8 cellular contexts compared by ENCODE assay signal in the genomic region with DNA sequence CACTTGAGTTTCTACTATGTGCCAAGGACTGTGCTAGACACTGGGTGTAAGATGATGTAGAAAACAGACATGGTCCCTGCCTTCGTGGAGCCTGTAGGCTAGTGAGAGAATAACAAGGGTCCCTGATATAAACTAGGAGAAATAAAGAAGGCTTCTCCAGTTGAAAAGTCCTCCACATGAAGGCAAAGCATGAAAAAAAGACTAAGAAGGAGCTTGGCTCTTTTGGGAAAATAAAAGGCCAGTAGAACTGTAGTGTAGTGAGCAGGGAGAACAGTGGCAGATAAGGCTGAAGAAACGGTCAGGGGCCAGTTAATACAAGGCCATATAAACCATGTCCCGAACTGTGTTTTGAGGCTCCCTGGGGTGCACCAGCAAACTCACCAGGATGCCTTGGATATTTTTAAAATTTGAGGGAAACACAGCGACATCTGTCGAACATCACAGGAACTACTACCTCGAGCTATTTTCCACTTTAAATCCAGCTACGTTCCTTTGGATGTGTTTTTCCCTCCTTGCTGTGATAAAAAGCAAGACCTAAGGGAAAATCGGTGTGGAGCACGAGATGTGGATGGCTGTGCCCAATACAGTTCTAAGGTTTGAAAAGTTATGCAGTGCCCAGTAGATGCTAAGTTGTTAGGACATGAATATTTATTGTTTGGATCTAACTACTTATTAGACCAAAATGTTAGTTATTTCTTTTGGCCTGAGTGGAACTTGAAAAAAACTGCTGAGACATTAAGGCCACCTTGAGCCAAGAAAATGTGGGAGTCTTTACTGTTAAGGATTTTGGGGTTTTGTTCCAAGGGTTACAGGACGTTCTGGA. TPM values are rescaled to one million over a fixed set of nuclear protein-coding genes. Genes with fewer than 3 reads are reported as not detected.
DNase-seq lines count a peak whose midpoint lies in the region; ATAC-seq and TF ChIP-seq lines count a peak whose summit lies in the region.

No MANE protein-coding gene starts in this region.

- H3K9me3 ChIP-seq in CD8-positive, alpha-beta memory T cell (ENCODE audit: low read length): no peaks in the 10 kb centered on the region
- H3K9me3 ChIP-seq in neutrophil: no peaks in the 10 kb centered on the region

- no peaks in the 10 kb centered on the region for H3K36me3 Mint-ChIP-seq in CD8-positive, alpha-beta memory T cell
- H3K36me3 Mint-ChIP-seq in activated T-helper 2 cell treated with anti-CD3 and anti-CD28 coated beads, Interferon-gamma antibody, Interleukin-2, Interleukin-4, amounts not matched to agents 10 μg/mL and 5 μg/mL and 100 μg/mL, durations not matched to agents 14 hours and 24 hours and 36 hours (ENCODE audit: low read depth): no peaks in the 10 kb centered on the region

- H3K27me3 Mint-ChIP-seq in CD8-positive, alpha-beta memory T cell: no peaks in the 10 kb centered on the region
- H3K27me3 Mint-ChIP-seq in activated T-helper 2 cell treated with anti-CD3 and anti-CD28 coated beads, Interferon-gamma antibody, Interleukin-2, Interleukin-4, amounts not matched to agents 10 μg/mL and 5 μg/mL and 100 μg/mL, durations not matched to agents 14 hours and 24 hours and 36 hours (ENCODE audit: low read depth): peaks cover 27% of the 10 kb centered on the region

- intact Hi-C loops in activated T-helper 2 cell treated with anti-CD3 and anti-CD28 coated beads, Interferon-gamma antibody, Interleukin-2, Interleukin-4, amounts not matched to agents 10 μg/mL and 5 μg/mL and 100 μg/mL, durations not matched to agents 14 hours and 24 hours and 36 hours (cut with micrococcal nuclease): loop anchor here (1.0 kb wide), 1 partner anchor 51 kb away; no protein-coding TSS in a partner anchor

- H3K27ac Mint-ChIP-seq in CD8-positive, alpha-beta memory T cell: peak overlapping the region in 1 of 8 donors; percentile 75
- no peak overlapping the region for H3K27ac Mint-ChIP-seq in activated T-helper 2 cell treated with anti-CD3 and anti-CD28 coated beads, Interferon-gamma antibody, Interleukin-2, Interleukin-4, amounts not matched to agents 10 μg/mL and 5 μg/mL and 100 μg/mL, durations not matched to agents 14 hours and 24 hours and 36 hours

- H3K4me3 ChIP-seq in CD8-positive, alpha-beta memory T cell (ENCODE audit: low read length): no peak overlapping the region
- H3K4me3 ChIP-seq in neutrophil (ENCODE audit: low read depth in 1 of 2, low read length in 1 of 2): no peak overlapping the region

- H3K4me1 Mint-ChIP-seq in CD8-positive, alpha-beta memory T cell: peaks cover 2 to 7% (median 5%) of the 10 kb centered on the region in 3 donors
- peaks cover 9% of the 10 kb centered on the region for H3K4me1 Mint-ChIP-seq in activated T-helper 2 cell treated with anti-CD3 and anti-CD28 coated beads, Interferon-gamma antibody, Interleukin-2, Interleukin-4, amounts not matched to agents 10 μg/mL and 5 μg/mL and 100 μg/mL, durations not matched to agents 14 hours and 24 hours and 36 hours (ENCODE audit: low read depth)

- no peaks in the 10 kb centered on the region for H3K9me3 Mint-ChIP-seq in CD8-positive, alpha-beta memory T cell
- H3K9me3 Mint-ChIP-seq in activated T-helper 2 cell treated with anti-CD3 and anti-CD28 coated beads, Interferon-gamma antibody, Interleukin-2, Interleukin-4, amounts not matched to agents 10 μg/mL and 5 μg/mL and 100 μg/mL, durations not matched to agents 14 hours and 24 hours and 36 hours: no peaks in the 10 kb centered on the region

- no peaks in the 10 kb centered on the region for H3K36me3 ChIP-seq in CD8-positive, alpha-beta memory T cell (ENCODE audit: insufficient read depth, low read length)
- no peaks in the 10 kb centered on the region for H3K36me3 ChIP-seq in neutrophil

- no peak overlapping the region for H3K4me3 Mint-ChIP-seq in CD8-positive, alpha-beta memory T cell
- H3K4me3 Mint-ChIP-seq in activated T-helper 2 cell treated with anti-CD3 and anti-CD28 coated beads, Interferon-gamma antibody, Interleukin-2, Interleukin-4, amounts not matched to agents 10 μg/mL and 5 μg/mL and 100 μg/mL, durations not matched to agents 14 hours and 24 hours and 36 hours (ENCODE audit: low read depth): no peak overlapping the region

- H3K27me3 ChIP-seq in CD8-positive, alpha-beta memory T cell (ENCODE audit: insufficient read depth, low read length, poor library complexity, severe bottlenecking): no peaks in the 10 kb centered on the region
- H3K27me3 ChIP-seq in foreskin keratinocyte (no peaks in the 10 kb centered on the region), neutrophil (peaks cover 8% of the 10 kb centered on the region)

- peak in 4 of 5 donors; percentile 11 to 33 (median 26) for DNase-seq in CD8-positive, alpha-beta memory T cell
- DNase-seq in HEK293T (ENCODE audit: extremely low spot score) (peak; percentile 69), NCI-H774 (lab: John Stamatoyannopoulos, UW) (peak; percentile 48), foreskin keratinocyte (peak in 1 of 2 donors; percentile 36)
- peak; percentile 13 for DNase-seq in activated T-helper 2 cell treated with anti-CD3 and anti-CD28 coated beads, Interferon-gamma antibody, Interleukin-2, Interleukin-4, amounts not matched to agents 10 μg/mL and 5 μg/mL and 100 μg/mL, durations not matched to agents 14 hours and 24 hours and 36 hours (ENCODE audit: low spot score)

- ATAC-seq in foreskin keratinocyte: peak; percentile 50
- no peak for ATAC-seq in GM21515 (IDR thresholded peaks at IDR 0.05; ENCODE audit: unreplicated experiment)
- no peak for ATAC-seq in HG02840 (IDR thresholded peaks at IDR 0.05; ENCODE audit: low FRiP score, unreplicated experiment)

- peak; percentile 86 for TF ChIP-seq CTCF in foreskin keratinocyte (conservative IDR thresholded peaks at IDR 0.05)
- TF ChIP-seq CTCF in neutrophil (IDR thresholded peaks at IDR 0.05): peak; percentile 65

- no peak overlapping the region for H3K27ac ChIP-seq in CD8-positive, alpha-beta memory T cell (ENCODE audit: low read depth, low read length)
- H3K27ac ChIP-seq in foreskin keratinocyte (no peak overlapping the region), neutrophil (no peak overlapping the region)

- POLR2A ChIA-PET in CD8-positive, alpha-beta memory T cell (lab: Charles Lee): no interaction called here
- POLR2A ChIA-PET in HEK293T (lab: Yijun Ruan, JAX): interaction anchor here (0.7 to 2.1 kb wide), 3 partner anchors 9 to 152 kb away, joined by 3 to 13 read pairs (median 4); a partner anchor contains a TSS

- CTCF ChIA-PET in CD8-positive, alpha-beta memory T cell (lab: Charles Lee): interaction anchor here (0.6 to 4.4 kb wide), 17 partner anchors 9 to 391 kb away, joined by 3 to 52 read pairs (median 3); a partner anchor contains a TSS
- CTCF ChIA-PET in HEK293T (lab: Yijun Ruan, JAX): interaction anchor here (0.5 to 1.8 kb wide), 21 partner anchors 9 to 1003 kb away, joined by 3 to 11 read pairs (median 4); no protein-coding TSS in a partner anchor

- H3K4me1 ChIP-seq in CD8-positive, alpha-beta memory T cell (ENCODE audit: insufficient read depth, low read length): no peaks in the 10 kb centered on the region
- H3K4me1 ChIP-seq in foreskin keratinocyte (no peaks in the 10 kb centered on the region), neutrophil (ENCODE audit: control insufficient read depth in 1 of 2, insufficient read depth in 1 of 2, low read depth in 1 of 2, low read length in 1 of 2) (no peaks in the 10 kb centered on the region)

TF ChIP-seq in HEK293T, 16 proteins besides CTCF, POLR2A, EP300 and RAD21:
- no peak for TF ChIP-seq HDGF (IDR thresholded peaks at IDR 0.05; ENCODE audit: borderline replicate concordance)
- TF ChIP-seq TARDBP (IDR thresholded peaks at IDR 0.05): no peak
- TF ChIP-seq, protein P1, sequence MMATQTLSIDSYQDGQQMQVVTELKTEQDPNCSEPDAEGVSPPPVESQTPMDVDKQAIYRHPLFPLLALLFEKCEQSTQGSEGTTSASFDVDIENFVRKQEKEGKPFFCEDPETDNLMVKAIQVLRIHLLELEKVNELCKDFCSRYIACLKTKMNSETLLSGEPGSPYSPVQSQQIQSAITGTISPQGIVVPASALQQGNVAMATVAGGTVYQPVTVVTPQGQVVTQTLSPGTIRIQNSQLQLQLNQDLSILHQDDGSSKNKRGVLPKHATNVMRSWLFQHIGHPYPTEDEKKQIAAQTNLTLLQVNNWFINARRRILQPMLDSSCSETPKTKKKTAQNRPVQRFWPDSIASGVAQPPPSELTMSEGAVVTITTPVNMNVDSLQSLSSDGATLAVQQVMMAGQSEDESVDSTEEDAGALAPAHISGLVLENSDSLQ (IDR thresholded peaks at IDR 0.05): no peak
- no peak for TF ChIP-seq SP1 (IDR thresholded peaks at IDR 0.05)
- no peak for TF ChIP-seq CTBP1 (IDR thresholded peaks at IDR 0.05; ENCODE audit: borderline replicate concordance)
- no peak for TF ChIP-seq LEF1 (IDR thresholded peaks at IDR 0.05; ENCODE audit: borderline replicate concordance)
- no peak for TF ChIP-seq NFRKB (IDR thresholded peaks at IDR 0.05)
- TF ChIP-seq SUZ12 (IDR thresholded peaks at IDR 0.05): no peak
- TF ChIP-seq FOXK2 (IDR thresholded peaks at IDR 0.05): no peak
- TF ChIP-seq FOXA1 (IDR thresholded peaks at IDR 0.05): no peak
- no peak for TF ChIP-seq BHLHE40 (IDR thresholded peaks at IDR 0.05; ENCODE audit: borderline replicate concordance)
- TF ChIP-seq ZNF384 (IDR thresholded peaks at IDR 0.05): no peak
- TF ChIP-seq ELF4 (IDR thresholded peaks at IDR 0.05): no peak
- no peak for TF ChIP-seq FOXM1 (IDR thresholded peaks at IDR 0.05; ENCODE audit: borderline replicate concordance)
- TF ChIP-seq ARNT (IDR thresholded peaks at IDR 0.05): no peak
- TF ChIP-seq L3MBTL2 (conservative IDR thresholded peaks at IDR 0.05): no peak

RNA-seq across cellular contexts. Expression of a gene that starts 8.5 kb away (rescaled TPM):
- total RNA-seq in CD8-positive, alpha-beta memory T cell: 10 to 100 TPM in 1 of 2 experiments, 1 to 10 TPM in 1; 8.4 to 10.0 TPM
- polyA plus RNA-seq in CD8-positive, alpha-beta memory T cell: 10.2 TPM
- 7.1 and 8.4 TPM in 2 replicates for total RNA-seq in activated T-helper 2 cell treated with anti-CD3 and anti-CD28 coated beads, Interferon-gamma antibody, Interleukin-2, Interleukin-4, amounts not matched to agents 10 μg/mL and 5 μg/mL and 100 μg/mL, durations not matched to agents 14 hours and 24 hours and 36 hours
- total RNA-seq in foreskin keratinocyte: 28.5 and 38.2 TPM in 2 replicates
- 24.5 and 32.9 TPM in 2 replicates for polyA plus RNA-seq in foreskin keratinocyte
